ENCODE assay signal across 14 cellular contexts in genomic region chr19:33777753-33778088, GRCh38.
"Had no signal": no experiment of that assay in that cellular context is flagged by ENCODE, and none has a peak within 500 bp of the region (broad histone marks: within the 10 kb centered on the region; RNA-seq: fewer than 3 reads in every experiment).

No MANE protein-coding gene starts in this region.

- H3K9me3 Mint-ChIP-seq: activated B cell treated with CpG ODN at 0.5 μM for 24 hours; activated CD4-positive, alpha-beta memory T cell treated with anti-CD3 and anti-CD28 coated beads for 36 hours; activated naive CD4-positive, alpha-beta T cell treated with anti-CD3 and anti-CD28 coated beads for 36 hours; activated naive CD4-positive, alpha-beta T cell treated with anti-CD3 and anti-CD28 coated beads, Interleukin-2, amount 50 U/mL, for 72 hours; activated T-cell treated with anti-CD3 and anti-CD28 coated beads, Interleukin-2, amount 50 U/mL, for 4 hours; activated T-helper 1 cell treated with anti-CD3 and anti-CD28 coated beads, Interleukin-12 subunit alpha, Interleukin-12 subunit beta, Interleukin-2, Interleukin-4 antibody, amounts not matched to agents 30 ng/mL and 10 ng/mL and 1 ng/mL, durations not matched to agents 14 hours and 24 hours and 36 hours; brain; T-cell had no signal

- H3K27ac Mint-ChIP-seq: activated B cell treated with CpG ODN at 0.5 μM for 24 hours; activated CD4-positive, alpha-beta memory T cell treated with anti-CD3 and anti-CD28 coated beads for 36 hours; activated naive CD4-positive, alpha-beta T cell treated with anti-CD3 and anti-CD28 coated beads for 36 hours; activated naive CD4-positive, alpha-beta T cell treated with anti-CD3 and anti-CD28 coated beads, Interleukin-2, amount 50 U/mL, for 72 hours; activated T-helper 1 cell treated with anti-CD3 and anti-CD28 coated beads, Interleukin-12 subunit alpha, Interleukin-12 subunit beta, Interleukin-2, Interleukin-4 antibody, amounts not matched to agents 30 ng/mL and 10 ng/mL and 1 ng/mL, durations not matched to agents 14 hours and 24 hours and 36 hours; T-cell; T-helper 17 cell had no signal

- H3K27ac ChIP-seq: adrenal gland, PC-9, RWPE1 had no signal

- H2AFZ ChIP-seq: PC-9 had no signal

- H3K4me2 ChIP-seq: PC-9 had no signal

- H3K36me3 ChIP-seq: adrenal gland had no signal

- H3K9me3 ChIP-seq: adrenal gland had no signal

- H3K36me3 Mint-ChIP-seq: activated CD4-positive, alpha-beta memory T cell treated with anti-CD3 and anti-CD28 coated beads for 36 hours; activated naive CD4-positive, alpha-beta T cell treated with anti-CD3 and anti-CD28 coated beads, Interleukin-2, amount 50 U/mL, for 72 hours; brain; T-cell had no signal

- H3K27me3 ChIP-seq: adrenal gland had no signal

- DNase-seq: NCI-H187 treated with DMSO at 0.1 percent for 48 hours, SIG-M5 had no signal

- H3K4me1 ChIP-seq: adrenal gland had no signal

- H3K4me3 ChIP-seq: adrenal gland, PC-9 had no signal

- H3K4me3 Mint-ChIP-seq: activated B cell treated with CpG ODN at 0.5 μM for 24 hours; activated CD4-positive, alpha-beta memory T cell treated with anti-CD3 and anti-CD28 coated beads for 36 hours; activated naive CD4-positive, alpha-beta T cell treated with anti-CD3 and anti-CD28 coated beads for 36 hours; activated T-helper 1 cell treated with anti-CD3 and anti-CD28 coated beads, Interleukin-12 subunit alpha, Interleukin-12 subunit beta, Interleukin-2, Interleukin-4 antibody, amounts not matched to agents 30 ng/mL and 10 ng/mL and 1 ng/mL, durations not matched to agents 14 hours and 24 hours and 36 hours had no signal
